ENCODE assay signal across 17 cellular contexts in genomic region chr3:111244760-111245159, GRCh38.
DNase-seq lines count a peak whose midpoint lies in the region; ATAC-seq and TF ChIP-seq lines count a peak whose summit lies in the region.
"Had no signal": no experiment of that assay in that cellular context is flagged by ENCODE, and none has a peak within 500 bp of the region (broad histone marks: within the 10 kb centered on the region; RNA-seq: fewer than 3 reads in every experiment).

No MANE protein-coding gene starts in this region.

- peak; percentile 32 for DNase-seq in GM04504 (ENCODE audit: low read depth)
- peak; percentile 13 for DNase-seq in astrocyte of the spinal cord (ENCODE audit: low read depth, low spot score)
- DNase-seq in lower lobe of right lung, result no peak
- no peak for DNase-seq in upper lobe of right lung
- DNase-seq in H4 (ENCODE audit: low spot score), result no peak
- no peak for DNase-seq in NCI-H146 treated with DMSO at 0.1 percent for 48 hours (lab: John Stamatoyannopoulos, UW; ENCODE audit: unreplicated experiment)
- DNase-seq: DMS79 treated with DMSO at 0.1 percent for 48 hours, GDM1, Karpas-422, MM.1S, NCI-H1105, NCI-H1694 treated with DMSO at 0.1 percent for 48 hours, NCI-H69, SHP77 had no signal

- ATAC-seq in lower lobe of right lung (peak; percentile 74 to 84), upper lobe of right lung (peak; percentile 86), GM18511 (IDR thresholded peaks at IDR 0.05; ENCODE audit: unreplicated experiment) (no peak)
- ATAC-seq: SK-N-SH treated with all-trans-retinoic acid at 6 μM for 48 hours had no signal

- no peak overlapping the region for H3K4me3 ChIP-seq in astrocyte of the spinal cord (ENCODE audit: low read depth, low read length)
- H3K4me3 ChIP-seq in lower lobe of right lung, result no peak overlapping the region
- H3K4me3 ChIP-seq in upper lobe of right lung, result no peak overlapping the region
- H3K4me3 ChIP-seq: BLaER1 treated with 17β-estradiol and CSF1 and Interleukin-3, amounts not matched to agents 10 nM and 100 nM had no signal

- in situ Hi-C loops in astrocyte of the spinal cord (cut with HindIII; ENCODE audit: low sequenced_read_pairs), result no loop called here

- intact Hi-C loops in lower lobe of right lung (cut with DNase I) (no loop called here), upper lobe of right lung (cut with DNase I) (no loop called here)

- TF ChIP-seq CTCF in astrocyte of the spinal cord (IDR thresholded peaks at IDR 0.05; ENCODE audit: low read depth, low read length) (no peak), lower lobe of right lung (IDR thresholded peaks at IDR 0.05) (no peak), upper lobe of right lung (IDR thresholded peaks at IDR 0.05) (no peak)

- H3K9me3 ChIP-seq in lower lobe of right lung, result no peaks in the 10 kb centered on the region
- H3K9me3 ChIP-seq in upper lobe of right lung, result no peaks in the 10 kb centered on the region

- H3K27ac ChIP-seq in lower lobe of right lung (no peak overlapping the region), upper lobe of right lung (no peak overlapping the region)
- H3K27ac ChIP-seq: BLaER1 treated with 17β-estradiol and CSF1 and Interleukin-3, amounts not matched to agents 10 nM and 100 nM had no signal

- H3K27me3 ChIP-seq in lower lobe of right lung (ENCODE audit: low read depth) (no peaks in the 10 kb centered on the region), upper lobe of right lung (no peaks in the 10 kb centered on the region)
- H3K27me3 ChIP-seq: BLaER1 treated with 17β-estradiol and CSF1 and Interleukin-3, amounts not matched to agents 10 nM and 100 nM had no signal

- no peaks in the 10 kb centered on the region for H3K36me3 ChIP-seq in lower lobe of right lung
- no peaks in the 10 kb centered on the region for H3K36me3 ChIP-seq in upper lobe of right lung
- H3K36me3 ChIP-seq: BLaER1 treated with 17β-estradiol and CSF1 and Interleukin-3, amounts not matched to agents 10 nM and 100 nM had no signal

- H3K4me1 ChIP-seq in lower lobe of right lung (no peaks in the 10 kb centered on the region), upper lobe of right lung (no peaks in the 10 kb centered on the region)
- H3K4me1 ChIP-seq: BLaER1 treated with 17β-estradiol and CSF1 and Interleukin-3, amounts not matched to agents 10 nM and 100 nM had no signal

Comparison
In these comparisons a context has a peak if more than half of its experiments do, and no peak if none do; other contexts are left out.
1. DNase-seq: peak in GM04504 (single experiment) and astrocyte of the spinal cord (single experiment); none in lower lobe of right lung (single experiment), upper lobe of right lung (single experiment), H4 (single experiment) and NCI-H146 treated with DMSO at 0.1 percent for 48 hours (single experiment).